In the genomic region with DNA sequence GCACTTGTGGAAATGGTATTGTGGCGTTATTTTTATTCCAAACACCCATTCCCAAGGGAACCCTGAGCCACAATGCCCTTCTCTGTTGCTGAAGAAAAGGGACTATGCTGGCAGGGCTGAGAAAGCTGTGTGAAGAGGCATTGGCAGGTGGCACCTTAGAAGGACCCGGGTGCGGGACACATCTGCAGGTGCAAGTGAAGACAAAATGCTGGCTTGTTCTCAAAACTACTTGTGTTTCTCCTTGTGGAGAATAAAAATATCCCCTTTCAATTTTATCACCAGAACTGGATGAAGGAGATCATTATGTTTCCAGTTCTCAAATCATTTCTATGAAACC, we compare ENCODE assay signal across 15 cellular contexts.
"Had no signal": no experiment of that assay in that cellular context is flagged by ENCODE, and none has a peak within 500 bp of the region (broad histone marks: within the 10 kb centered on the region; RNA-seq: fewer than 3 reads in every experiment).

No MANE protein-coding gene starts in this region.

- DNase-seq: activated CD4-positive, alpha-beta T cell treated with anti-CD3 and anti-CD28 coated beads, Interleukin-2, amount 50 U/mL, for 48 hours; activated CD4-positive, CD25-positive, alpha-beta regulatory T cell treated with anti-CD3 and anti-CD28 coated beads, Interleukin-2, amount 50 U/mL, for 72 hours; activated CD8-positive, alpha-beta memory T cell treated with anti-CD3 and anti-CD28 coated beads, Interleukin-2, amount 10 ng/mL, durations not matched to agents 7 days and 5 days; activated gamma-delta T cell; activated T-cell treated with anti-CD3 and anti-CD28 coated beads, Interleukin-2, amount 50 U/mL, for 48 hours; brain microvascular endothelial cell; sigmoid colon; stimulated activated CD4-positive, alpha-beta T cell treated with anti-CD3 and anti-CD28 coated beads, Interleukin-12 subunit alpha, Interleukin-12 subunit beta, amount 100 ng/mL, for 4 hours; stimulated activated CD4-positive, alpha-beta T cell treated with anti-CD3 and anti-CD28 coated beads, Interleukin-2, amount 100 ng/mL, for 48 hours; stimulated activated naive CD8-positive, alpha-beta T cell treated with anti-CD3 and anti-CD28 coated beads, Interleukin-15, Interleukin-2, amounts not matched to agents 100 U/mL and 50 U/mL, for 24 hours; upper lobe of right lung had no signal

- H3K36me3 ChIP-seq: brain microvascular endothelial cell, sigmoid colon, suprapubic skin, upper lobe of right lung had no signal

- H3K9me3 ChIP-seq: sigmoid colon, suprapubic skin, upper lobe of right lung had no signal

- H3K4me3 Mint-ChIP-seq: activated CD8-positive, alpha-beta memory T cell treated with anti-CD3 and anti-CD28 coated beads, Interleukin-2, amount 10 ng/mL, durations not matched to agents 7 days and 5 days; activated naive CD8-positive, alpha-beta T cell; natural killer cell treated with Interleukin-12 subunit alpha and Interleukin-12 subunit beta and Interleukin-15 and Interleukin-18, amount 100 ng/mL, for 72 hours had no signal

- H3K27me3 Mint-ChIP-seq: activated CD8-positive, alpha-beta memory T cell treated with anti-CD3 and anti-CD28 coated beads, Interleukin-2, amount 10 ng/mL, durations not matched to agents 7 days and 5 days; activated naive CD8-positive, alpha-beta T cell; natural killer cell treated with Interleukin-12 subunit alpha and Interleukin-12 subunit beta and Interleukin-15 and Interleukin-18, amount 100 ng/mL, for 72 hours had no signal

- H3K4me1 ChIP-seq: upper lobe of right lung had no signal

- H3K36me3 Mint-ChIP-seq: natural killer cell treated with Interleukin-12 subunit alpha and Interleukin-12 subunit beta and Interleukin-15 and Interleukin-18, amount 100 ng/mL, for 72 hours had no signal

- H3K4me3 ChIP-seq: dorsolateral prefrontal cortex, sigmoid colon, suprapubic skin, upper lobe of right lung had no signal

- H3K27ac ChIP-seq: brain microvascular endothelial cell, suprapubic skin, upper lobe of right lung had no signal

- H3K27ac Mint-ChIP-seq: activated CD8-positive, alpha-beta memory T cell treated with anti-CD3 and anti-CD28 coated beads, Interleukin-2, amount 10 ng/mL, durations not matched to agents 7 days and 5 days; activated naive CD8-positive, alpha-beta T cell; natural killer cell treated with Interleukin-12 subunit alpha and Interleukin-12 subunit beta and Interleukin-15 and Interleukin-18, amount 100 ng/mL, for 72 hours had no signal

- H3K27me3 ChIP-seq: brain microvascular endothelial cell, sigmoid colon, suprapubic skin, upper lobe of right lung had no signal
